In the genomic region with DNA sequence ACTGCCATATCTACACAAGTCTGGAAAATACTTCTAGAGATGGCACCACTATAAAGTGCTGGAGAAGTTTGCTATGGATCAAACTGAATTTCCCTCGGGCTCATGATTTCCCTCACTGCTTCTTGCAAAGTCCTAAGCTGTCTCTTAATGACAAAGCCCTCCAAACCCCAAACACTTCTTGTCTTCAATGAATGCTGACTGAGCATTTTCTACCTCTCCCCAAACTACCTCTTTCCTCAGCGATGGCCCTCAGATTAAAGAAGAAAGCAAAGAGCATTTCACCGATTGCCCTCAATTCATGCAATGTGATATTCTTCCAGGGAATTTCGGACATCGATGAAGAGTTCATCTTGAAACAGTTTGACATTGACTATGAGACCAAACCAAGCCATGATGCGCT, we compare ENCODE assay signal across 32 cellular contexts. TPM values are rescaled to one million over a fixed set of nuclear protein-coding genes. Genes with fewer than 3 reads are reported as not detected.
"Had no signal": no experiment of that assay in that cellular context is flagged by ENCODE, and none has a peak within 500 bp of the region (broad histone marks: within the 10 kb centered on the region; RNA-seq: fewer than 3 reads in every experiment).

No MANE protein-coding gene starts in this region.

- DNase-seq: natural killer cell; occipital lobe; ovary; posterior cingulate gyrus; psoas muscle; right cardiac atrium; spleen; stimulated activated CD4-positive, alpha-beta T cell treated with anti-CD3 and anti-CD28 coated beads, Interleukin-12 subunit alpha, Interleukin-12 subunit beta, amount 100 ng/mL, for 4 hours; stimulated activated CD4-positive, alpha-beta T cell treated with anti-CD3 and anti-CD28 coated beads, Interleukin-1b, Interleukin-23, amount 100 ng/mL, for 48 hours; stimulated activated CD4-positive, alpha-beta T cell treated with anti-CD3 and anti-CD28 coated beads, Interleukin-4, amount 100 ng/mL, for 1 hour; stimulated activated CD4-positive, alpha-beta T cell treated with anti-CD3 and anti-CD28 coated beads, Interleukin-4, amount 100 ng/mL, for 4 hours; stimulated activated CD8-positive, alpha-beta memory T cell treated with anti-CD3 and anti-CD28 coated beads, Interleukin-4, amount 100 ng/mL, for 48 hours; stimulated activated naive CD4-positive, alpha-beta T cell; stimulated activated naive CD8-positive, alpha-beta T cell treated with anti-CD3 and anti-CD28 coated beads, Interleukin-15, amount 100 ng/mL, for 72 hours; stimulated activated naive CD8-positive, alpha-beta T cell treated with anti-CD3 and anti-CD28 coated beads, Interleukin-15, Interleukin-2, amounts not matched to agents 100 U/mL and 50 U/mL, for 24 hours; substantia nigra; testis; tibial artery; transverse colon; upper lobe of right lung; uterus had no signal

- H3K27me3 ChIP-seq: neural progenitor cell, ovary, spleen, suprapubic skin, testis, tibial artery, transverse colon, upper lobe of right lung, uterus had no signal

- H3K9me3 Mint-ChIP-seq: natural killer cell; nephron; neural progenitor cell; stimulated activated memory B cell treated with anti-CD40 and anti-IgM and Interleukin-4, amounts not matched to agents 10 μg/mL and 1 μg/mL and 100 μg/mL, for 72 hours; stimulated activated naive CD8-positive, alpha-beta T cell treated with anti-CD3 and anti-CD28 coated beads, Interleukin-15, amount 100 ng/mL, for 72 hours had no signal

- H3K27me3 Mint-ChIP-seq: progenitor cell of endocrine pancreas, type B pancreatic cell had no signal

- H3K4me2 ChIP-seq: neural progenitor cell, smooth muscle cell had no signal

- H3K27ac ChIP-seq: neural progenitor cell, ovary, parathyroid adenoma, psoas muscle, skin epidermis, suprapubic skin, testis, tibial artery, transverse colon, upper lobe of right lung, uterus had no signal

- H3K4me3 Mint-ChIP-seq: natural killer cell; nephron; neural progenitor cell; stimulated activated memory B cell treated with anti-CD40 and anti-IgM and Interleukin-4, amounts not matched to agents 10 μg/mL and 1 μg/mL and 100 μg/mL, for 72 hours; stimulated activated naive CD8-positive, alpha-beta T cell treated with anti-CD3 and anti-CD28 coated beads, Interleukin-15, amount 100 ng/mL, for 72 hours; type B pancreatic cell had no signal

- H3K4me1 Mint-ChIP-seq: nephron; neural progenitor cell; stimulated activated memory B cell treated with anti-CD40 and anti-IgM and Interleukin-4, amounts not matched to agents 10 μg/mL and 1 μg/mL and 100 μg/mL, for 72 hours; stimulated activated naive CD8-positive, alpha-beta T cell treated with anti-CD3 and anti-CD28 coated beads, Interleukin-15, amount 100 ng/mL, for 72 hours had no signal

- H3K79me2 ChIP-seq: parathyroid adenoma had no signal

- ATAC-seq: natural killer cell; psoas muscle; right cardiac atrium; sciatic nerve; stimulated activated memory B cell treated with anti-CD40 and anti-IgM and Interleukin-4, amounts not matched to agents 10 μg/mL and 1 μg/mL and 100 μg/mL, for 72 hours; stimulated activated naive CD8-positive, alpha-beta T cell treated with anti-CD3 and anti-CD28 coated beads, Interleukin-15, amount 100 ng/mL, for 72 hours; stimulated activated naive CD8-positive, alpha-beta T cell treated with anti-CD3 and anti-CD28 coated beads, Interleukin-15, Interleukin-2, amounts not matched to agents 100 U/mL and 50 U/mL, for 24 hours; upper lobe of right lung had no signal

- H2AFZ ChIP-seq: neural progenitor cell, parathyroid adenoma had no signal

- H3K9ac ChIP-seq: neural progenitor cell, parathyroid adenoma had no signal

- H3K27ac Mint-ChIP-seq: natural killer cell; nephron; neural progenitor cell; progenitor cell of endocrine pancreas; stimulated activated memory B cell treated with anti-CD40 and anti-IgM and Interleukin-4, amounts not matched to agents 10 μg/mL and 1 μg/mL and 100 μg/mL, for 72 hours; stimulated activated naive CD8-positive, alpha-beta T cell treated with anti-CD3 and anti-CD28 coated beads, Interleukin-15, amount 100 ng/mL, for 72 hours; type B pancreatic cell had no signal

- H3K9me3 ChIP-seq: ovary, psoas muscle, spleen, suprapubic skin, testis, tibial artery, transverse colon, upper lobe of right lung, uterus had no signal

- H3K36me3 ChIP-seq: neural progenitor cell, ovary, spleen, suprapubic skin, tibial artery, transverse colon, upper lobe of right lung, uterus had no signal

- H3K4me3 ChIP-seq: neural progenitor cell, ovary, psoas muscle, skin epidermis, smooth muscle cell, spleen, suprapubic skin, testis, tibial artery, transverse colon, upper lobe of right lung, uterus had no signal

- H3K36me3 Mint-ChIP-seq: natural killer cell; stimulated activated memory B cell treated with anti-CD40 and anti-IgM and Interleukin-4, amounts not matched to agents 10 μg/mL and 1 μg/mL and 100 μg/mL, for 72 hours; type B pancreatic cell had no signal

- H3K4me1 ChIP-seq: neural progenitor cell, parathyroid adenoma, psoas muscle, spleen, suprapubic skin, testis, tibial artery, upper lobe of right lung, uterus had no signal

RNA-seq across cellular contexts. Expression of a gene that starts 35.3 kb away (rescaled TPM):
- polyA plus RNA-seq: neural cell had no signal
